In genomic region chr17:62064791-62065563, GRCh38 we compare ENCODE assay signal across 8 cellular contexts. TPM values are rescaled to one million over a fixed set of nuclear protein-coding genes. Genes with fewer than 3 reads are reported as not detected.
DNase-seq lines count a peak whose midpoint lies in the region; ATAC-seq and TF ChIP-seq lines count a peak whose summit lies in the region.

Gene MED13, minus strand, starts transcription at chr17:62065278. Its CDS starts 73 bp downstream, at chr17:62065205.

- H3K36me3 ChIP-seq in ES-I3 (ENCODE audit: insufficient read depth, low read length) = peaks cover 5% of the 10 kb centered on the region; the same call in 1 of the 2 replicates

- POLR2A ChIA-PET in HEK293T (lab: Yijun Ruan, JAX) = interaction anchor here (1.0 to 3.2 kb wide), 3 partner anchors 11 to 77 kb away, joined by 3 to 24 read pairs (median 4); no protein-coding TSS in a partner anchor

- CTCF ChIA-PET in HEK293T (lab: Yijun Ruan, JAX) = interaction anchor here (0.6 to 1.2 kb wide), 4 partner anchors 10 to 265 kb away, joined by 3 to 5 read pairs (median 5); no protein-coding TSS in a partner anchor

- peaks cover 10% of the 10 kb centered on the region; the same call in 1 of the 2 replicates for H3K4me1 ChIP-seq in ES-I3 (ENCODE audit: insufficient read depth, low read length)

- peak within 1 kb of the TSS; percentile 98 for H3K4me3 ChIP-seq in epithelial cell of esophagus (ENCODE audit: low read length)

- peak within 1 kb of the TSS; percentile 93 for H3K9ac ChIP-seq in ES-I3 (ENCODE audit: low read depth, low read length)

- DNase-seq in HEK293T (ENCODE audit: extremely low spot score) (peak; percentile 63), NOMO-1 treated with DMSO at 0.1 percent for 48 hours (lab: John Stamatoyannopoulos, UW; ENCODE audit: unreplicated experiment) (peak; percentile 13), activated T-cell treated with anti-CD3 and anti-CD28 coated beads for 4 hours (peak; percentile 49), epithelial cell of esophagus (ENCODE audit: low read depth) (peak; percentile 40), mucosa of gallbladder (ENCODE audit: low spot score) (peak; percentile 56)
- peak; percentile 33 for DNase-seq in stimulated activated CD8-positive, alpha-beta memory T cell treated with anti-CD3 and anti-CD28 coated beads, Interleukin-4, amount 100 ng/mL, for 24 hours (ENCODE audit: low read depth)

- no peak for ATAC-seq in GM21786 (IDR thresholded peaks at IDR 0.05; ENCODE audit: unreplicated experiment)

- no peaks in the 10 kb centered on the region for H3K9me3 ChIP-seq in ES-I3 (ENCODE audit: control insufficient read depth, insufficient read depth, low read length)

- no peak for TF ChIP-seq CTCF in epithelial cell of esophagus (IDR thresholded peaks at IDR 0.05; ENCODE audit: insufficient read depth, low read depth, low read length, missing control alignments)

TF ChIP-seq in HEK293T, 16 proteins besides CTCF, POLR2A, EP300 and RAD21:
- TF ChIP-seq CTBP1 (IDR thresholded peaks at IDR 0.05; ENCODE audit: borderline replicate concordance) (no peak), PKNOX1 (IDR thresholded peaks at IDR 0.05) (no peak), FOXA1 (IDR thresholded peaks at IDR 0.05) (no peak), ELF4 (IDR thresholded peaks at IDR 0.05) (no peak)

RNA-seq across cellular contexts. Expression of gene MED13, which starts in this region (rescaled TPM):
- 72.6 TPM for total RNA-seq in mucosa of gallbladder

Comparison
In these comparisons a context has a peak if more than half of its experiments do, and no peak if none do; other contexts are left out.
1. DNase-seq: peak in every context shown above with its lines; median percentile 63 in HEK293T; 56 in mucosa of gallbladder; 49 in activated T-cell treated with anti-CD3 and anti-CD28 coated beads for 4 hours; 40 in epithelial cell of esophagus; 33 in stimulated activated CD8-positive, alpha-beta memory T cell treated with anti-CD3 and anti-CD28 coated beads, Interleukin-4, amount 100 ng/mL, for 24 hours; 13 in NOMO-1 treated with DMSO at 0.1 percent for 48 hours.